8 cellular contexts compared by ENCODE assay signal in the genomic region with DNA sequence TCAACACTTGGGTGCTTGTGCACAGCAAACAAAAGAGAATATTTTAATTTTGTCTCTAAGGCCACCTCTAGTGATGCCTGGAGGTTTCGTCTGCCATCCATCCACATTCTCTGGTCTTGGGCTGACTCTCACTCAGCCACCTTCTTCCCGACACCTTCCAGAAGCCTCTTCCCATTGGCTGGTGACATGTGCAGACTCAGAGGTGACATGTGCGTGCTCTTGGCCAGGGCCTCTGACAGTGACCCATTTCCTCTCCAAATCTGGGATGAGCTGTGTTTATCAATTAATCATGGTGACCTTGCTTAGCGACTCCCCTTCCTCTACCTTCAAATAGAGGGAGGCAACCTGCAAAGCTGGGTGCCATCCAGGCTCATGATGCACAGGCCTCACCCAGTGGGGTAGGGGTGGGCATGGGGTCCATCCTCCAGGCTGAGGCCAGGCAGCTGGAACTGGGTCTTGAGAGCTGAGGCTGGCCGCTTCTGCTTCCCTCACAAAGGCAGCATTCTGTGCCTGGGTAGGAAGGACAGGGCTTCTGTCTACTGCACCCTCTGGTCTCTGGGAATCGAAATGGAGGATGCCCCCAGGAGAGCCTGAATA.
"Had no signal": no experiment of that assay in that cellular context is flagged by ENCODE, and none has a peak within 500 bp of the region (broad histone marks: within the 10 kb centered on the region; RNA-seq: fewer than 3 reads in every experiment).

No MANE protein-coding gene starts in this region.

- H3K4me3 ChIP-seq: GM23248, HAP-1 had no signal

- H3K36me3 ChIP-seq: HAP-1 had no signal

- H2AFZ ChIP-seq: GM23248 had no signal

- H3K4me1 ChIP-seq: HAP-1 had no signal

- H3K27ac ChIP-seq: GM23248, HL-60 had no signal

- ATAC-seq: HCT116 had no signal

- H3K9ac ChIP-seq: GM23248 had no signal

- DNase-seq: GM23248, GOT3, H7, HFFc6, IMR-90 had no signal

- H3K9me3 ChIP-seq: HAP-1 had no signal
